8 cellular contexts compared by ENCODE assay signal in the genomic region with DNA sequence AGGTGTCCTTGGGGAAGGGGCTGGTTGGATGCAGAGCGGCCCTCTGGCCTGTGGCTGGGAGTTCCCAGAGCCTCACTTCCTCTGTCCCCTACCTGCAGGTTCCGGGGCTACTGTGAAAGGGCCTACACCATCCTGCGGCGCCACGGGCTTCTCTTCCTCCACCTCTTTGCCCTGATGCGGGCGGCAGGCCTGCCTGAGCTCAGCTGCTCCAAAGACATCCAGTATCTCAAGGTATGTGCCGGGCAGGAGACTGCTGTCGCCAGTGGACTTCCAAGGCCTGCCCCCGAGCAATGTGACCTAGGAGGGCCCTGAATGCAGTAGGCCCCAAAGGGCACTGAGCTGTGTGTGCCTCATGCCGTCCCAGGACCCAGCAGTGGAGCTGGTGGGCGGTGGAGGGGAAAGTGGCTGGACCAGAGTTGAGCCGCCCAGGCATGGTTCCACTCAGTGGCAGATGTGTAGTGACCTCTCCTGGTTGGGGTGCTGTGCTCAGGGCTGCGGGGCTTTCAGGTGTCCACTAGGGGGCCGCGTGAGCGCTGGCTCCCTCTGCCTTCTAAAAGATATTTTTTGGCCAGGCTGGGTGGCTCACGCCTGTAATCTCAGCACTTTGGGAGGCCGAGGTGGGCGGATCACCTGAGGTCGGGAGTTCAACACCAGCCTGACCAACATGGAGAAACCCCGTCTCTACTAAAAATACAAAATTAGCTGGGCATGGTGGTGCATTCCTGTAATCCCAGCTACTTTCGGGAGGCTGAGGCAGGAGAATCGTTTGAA.
A peak's percentile ranks its signal among the peaks of the same experiment; 100 is the strongest.
DNase-seq lines count a peak whose midpoint lies in the region; ATAC-seq and TF ChIP-seq lines count a peak whose summit lies in the region.

No MANE protein-coding gene starts in this region.

- H3K27ac Mint-ChIP-seq in activated naive CD4-positive, alpha-beta T cell treated with anti-CD3 and anti-CD28 coated beads for 36 hours = no peak overlapping the region

- no peak overlapping the region for H2AK9ac ChIP-seq in IMR-90 (replicated peaks; ENCODE audit: low read depth, low read length, poor library complexity)

- H3F3A ChIP-seq in smooth muscle cell (ENCODE audit: low read depth) = no peaks in the 10 kb centered on the region

- peaks cover 67% of the 10 kb centered on the region for H3K36me3 Mint-ChIP-seq in activated naive CD4-positive, alpha-beta T cell treated with anti-CD3 and anti-CD28 coated beads for 36 hours (ENCODE audit: low read depth)

- in situ Hi-C loops in IMR-90 (cut with MboI; ENCODE audit: low sequenced_read_pairs) = loop anchor here (10.0 kb wide), 1 partner anchor 140 kb away; no protein-coding TSS in a partner anchor

- H2AFZ ChIP-seq in IMR-90 (replicated peaks; ENCODE audit: low read length, poor library complexity) (peak overlapping the region; percentile 34), smooth muscle cell (ENCODE audit: low read depth) (no peak overlapping the region)

- WGBS in IMR-90 (ENCODE audit: extremely low coverage in 2 of 2, insufficient read length in 1 of 2), 2 experiments = 58% methylated on average over 3 of the region's 24 CpGs; no CpG with 5 or more reads in 1 of the 2 experiments
- WGBS in smooth muscle cell (ENCODE audit: low lambda C conversion rate) = 75% methylated on average over 24 of the region's 24 CpGs

- H3K23ac ChIP-seq in IMR-90 (ENCODE audit: low read depth, low read length) = no peak overlapping the region

- H3K4me1 ChIP-seq in IMR-90 (ENCODE audit: control insufficient read depth, insufficient read depth, low read length) (no peaks in the 10 kb centered on the region), smooth muscle cell (ENCODE audit: low read depth) (no peaks in the 10 kb centered on the region)

- H3K4me3 Mint-ChIP-seq in activated naive CD4-positive, alpha-beta T cell treated with anti-CD3 and anti-CD28 coated beads for 36 hours = no peak overlapping the region

- peaks cover 10% of the 10 kb centered on the region for H3K9me3 Mint-ChIP-seq in activated naive CD4-positive, alpha-beta T cell treated with anti-CD3 and anti-CD28 coated beads for 36 hours

- no peaks in the 10 kb centered on the region for H3K79me1 ChIP-seq in IMR-90 (ENCODE audit: low read depth in 1 of 2, low read length in 2 of 2)

- H3K4ac ChIP-seq in IMR-90 (ENCODE audit: low read depth, low read length) = no peak overlapping the region

- H3K4me1 Mint-ChIP-seq in activated naive CD4-positive, alpha-beta T cell treated with anti-CD3 and anti-CD28 coated beads for 36 hours (ENCODE audit: low read depth) = peaks cover 64% of the 10 kb centered on the region

- H3K9me3 ChIP-seq in IMR-90 (ENCODE audit: control insufficient read depth, insufficient read depth, low read length) = peaks cover 11% of the 10 kb centered on the region; the same call in 1 of the 2 replicates
- no peaks in the 10 kb centered on the region for H3K9me3 ChIP-seq in smooth muscle cell (replicated peaks; ENCODE audit: low read depth)

- POLR2A ChIA-PET in IMR-90 (lab: Charles Lee; ENCODE audit: unreplicated experiment) = no interaction called here

- H3K14ac ChIP-seq in IMR-90 (replicated peaks; ENCODE audit: low read depth, low read length) = no peak overlapping the region

- H3K9ac ChIP-seq in IMR-90 (ENCODE audit: low read depth, low read length) = no peak overlapping the region
- no peak overlapping the region for H3K9ac ChIP-seq in smooth muscle cell (ENCODE audit: low read depth)

- CTCF ChIA-PET in IMR-90 (lab: Yijun Ruan, JAX) = no interaction called here
- CTCF ChIA-PET in activated naive CD4-positive, alpha-beta T cell treated with anti-CD3 and anti-CD28 coated beads for 36 hours (lab: Charles Lee) = interaction anchor here (0.5 to 14.9 kb wide), 7 partner anchors 9 to 317 kb away, joined by 3 to 134 read pairs (median 4); no protein-coding TSS in a partner anchor

- no peak overlapping the region for H4K91ac ChIP-seq in IMR-90 (ENCODE audit: insufficient read depth, low read depth, low read length)

- dilution Hi-C loops in IMR-90 (cut with HindIII; ENCODE audit: low sequenced_read_pairs, unreplicated experiment) = no loop called here

- no peak overlapping the region for H3K56ac ChIP-seq in IMR-90 (ENCODE audit: extremely low read depth, insufficient read depth, low read length)

- H3K4me2 ChIP-seq in IMR-90 (ENCODE audit: low read depth, low read length) (no peak overlapping the region), smooth muscle cell (no peak overlapping the region)

- TF ChIP-seq RAD21 in IMR-90 (IDR thresholded peaks at IDR 0.05; ENCODE audit: low read length) = peak; percentile 71

- no peak overlapping the region for H4K8ac ChIP-seq in IMR-90 (ENCODE audit: low read depth in 2 of 2, low read length in 2 of 2)

- H3K27me3 Mint-ChIP-seq in activated naive CD4-positive, alpha-beta T cell treated with anti-CD3 and anti-CD28 coated beads for 36 hours (ENCODE audit: low read depth) = no peaks in the 10 kb centered on the region

- H4K20me1 ChIP-seq in IMR-90 (ENCODE audit: insufficient read depth, low read length) = no peaks in the 10 kb centered on the region
- no peaks in the 10 kb centered on the region for H4K20me1 ChIP-seq in smooth muscle cell (ENCODE audit: low read depth)

- no peak overlapping the region for H2BK20ac ChIP-seq in IMR-90 (ENCODE audit: low read depth, low read length)

- no peaks in the 10 kb centered on the region for H3K79me2 ChIP-seq in smooth muscle cell (ENCODE audit: low read depth)

- ATAC-seq in IMR-90 (ENCODE audit: low read depth) (peak; percentile 87), SK-N-SH treated with all-trans-retinoic acid at 6 μM for 48 hours (peak; percentile 85), Right ventricle myocardium superior (ENCODE audit: poor library complexity) (peak; percentile 67), GM18907 (IDR thresholded peaks at IDR 0.05; ENCODE audit: unreplicated experiment) (no peak)

- 0 out of 2 replicates have a peak, but pooled peaks cover under 1% of the 10 kb centered on the region for H3K9me1 ChIP-seq in IMR-90 (ENCODE audit: insufficient read depth, low read length)

- H2AK5ac ChIP-seq in IMR-90 (ENCODE audit: low read depth, low read length) = no peak overlapping the region; the same call in 1 of the 2 replicates

- no peaks in the 10 kb centered on the region for H3K27me3 ChIP-seq in IMR-90 (ENCODE audit: control insufficient read depth, insufficient read depth, low read length)
- H3K27me3 ChIP-seq in smooth muscle cell (ENCODE audit: low read depth) = no peaks in the 10 kb centered on the region

- H2BK5ac ChIP-seq in IMR-90 (ENCODE audit: low read depth, low read length, poor library complexity, severe bottlenecking) = no peak overlapping the region

- no TSS peak for BruUV-seq in IMR-90 (replicated peaks; lab: Mats Ljungman, UMichigan)

- no peak overlapping the region for H4K5ac ChIP-seq in IMR-90 (ENCODE audit: low read depth, low read length)

- H2BK15ac ChIP-seq in IMR-90 (ENCODE audit: low read depth, low read length) = no peak overlapping the region

- TF ChIP-seq CTCF in IMR-90 (conservative IDR thresholded peaks at IDR 0.05; ENCODE audit: low read depth, low read length) = peak; percentile 93
- peak; percentile 79 for TF ChIP-seq CTCF in smooth muscle cell (IDR thresholded peaks at IDR 0.05; ENCODE audit: borderline replicate concordance, insufficient read depth, poor library complexity, severe bottlenecking)

- H3K36me3 ChIP-seq in IMR-90 (ENCODE audit: control insufficient read depth, insufficient read depth, low read length) = peaks cover 56% of the 10 kb centered on the region
- H3K36me3 ChIP-seq in smooth muscle cell (ENCODE audit: low read depth) = no peaks in the 10 kb centered on the region

- no peak overlapping the region for H3K27ac ChIP-seq in IMR-90 (ENCODE audit: insufficient read depth, low read length)
- H3K27ac ChIP-seq in smooth muscle cell (ENCODE audit: low read depth) = no peak overlapping the region

- no peak for TF ChIP-seq POLR2A in IMR-90 (IDR thresholded peaks at IDR 0.05; ENCODE audit: low read depth, low read length)

- no peak overlapping the region for H2BK120ac ChIP-seq in IMR-90 (ENCODE audit: low read depth, low read length)

- H3K4me3 ChIP-seq in IMR-90 (ENCODE audit: insufficient read depth, low read depth, low read length) (no peak overlapping the region), smooth muscle cell (no peak overlapping the region)

- no peak overlapping the region for H3K18ac ChIP-seq in IMR-90 (ENCODE audit: low read depth, low read length)

- DNase-seq in NCI-H1417 (lab: John Stamatoyannopoulos, UW) = peak; percentile 7 to 59 (median 27)
- DNase-seq in NCI-H1417 treated with DMSO at 0.1 percent for 48 hours (lab: John Stamatoyannopoulos, UW) = no peak
- peak; percentile 47 for DNase-seq in IMR-90
- peak; percentile 78 for DNase-seq in activated naive CD4-positive, alpha-beta T cell treated with anti-CD3 and anti-CD28 coated beads for 36 hours
- DNase-seq in Right ventricle myocardium superior = peak; percentile 72
- DNase-seq in smooth muscle cell (lab: John Stamatoyannopoulos, UW; ENCODE audit: unreplicated experiment) = no peak

- intact Hi-C loops in IMR-90 (cut with micrococcal nuclease) = loop anchor here (1.0 kb wide), 1 partner anchor 142 kb away; no protein-coding TSS in a partner anchor
- intact Hi-C loops in activated naive CD4-positive, alpha-beta T cell treated with anti-CD3 and anti-CD28 coated beads for 36 hours (cut with micrococcal nuclease) = loop anchor here (2.0 kb wide), 1 partner anchor 98 kb away; no protein-coding TSS in a partner anchor
- intact Hi-C loops in Right ventricle myocardium superior (cut with DNase I) = loop anchor here (5.0 kb wide), 1 partner anchor 142 kb away; no protein-coding TSS in a partner anchor

TF ChIP-seq in IMR-90, 13 proteins besides CTCF, POLR2A, EP300 and RAD21 (continues in another document):
- TF ChIP-seq, protein P1, sequence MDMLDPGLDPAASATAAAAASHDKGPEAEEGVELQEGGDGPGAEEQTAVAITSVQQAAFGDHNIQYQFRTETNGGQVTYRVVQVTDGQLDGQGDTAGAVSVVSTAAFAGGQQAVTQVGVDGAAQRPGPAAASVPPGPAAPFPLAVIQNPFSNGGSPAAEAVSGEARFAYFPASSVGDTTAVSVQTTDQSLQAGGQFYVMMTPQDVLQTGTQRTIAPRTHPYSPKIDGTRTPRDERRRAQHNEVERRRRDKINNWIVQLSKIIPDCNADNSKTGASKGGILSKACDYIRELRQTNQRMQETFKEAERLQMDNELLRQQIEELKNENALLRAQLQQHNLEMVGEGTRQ (IDR thresholded peaks at IDR 0.05; ENCODE audit: low read depth, low read length) = no peak
- TF ChIP-seq MAZ (IDR thresholded peaks at IDR 0.05; ENCODE audit: borderline replicate concordance, low read depth, low read length) = peak; percentile 18; the same call in 1 of the 2 replicates

TF ChIP-seq in SK-N-SH treated with all-trans-retinoic acid at 6 μM for 48 hours, 23 proteins besides CTCF, POLR2A, EP300 and RAD21 (continues in another document):
- no peak for TF ChIP-seq ZC3H10 (CRISPR knock-in tag; IDR thresholded peaks at IDR 0.05)

Comparison
In these comparisons a context has a peak if more than half of its experiments do, and no peak if none do; other contexts are left out.
1. DNase-seq: peak in NCI-H1417 (3 of 3), IMR-90 (single experiment), activated naive CD4-positive, alpha-beta T cell treated with anti-CD3 and anti-CD28 coated beads for 36 hours (single experiment) and Right ventricle myocardium superior (single experiment); none in NCI-H1417 treated with DMSO at 0.1 percent for 48 hours (single experiment) and smooth muscle cell (single experiment).